In the genomic region with DNA sequence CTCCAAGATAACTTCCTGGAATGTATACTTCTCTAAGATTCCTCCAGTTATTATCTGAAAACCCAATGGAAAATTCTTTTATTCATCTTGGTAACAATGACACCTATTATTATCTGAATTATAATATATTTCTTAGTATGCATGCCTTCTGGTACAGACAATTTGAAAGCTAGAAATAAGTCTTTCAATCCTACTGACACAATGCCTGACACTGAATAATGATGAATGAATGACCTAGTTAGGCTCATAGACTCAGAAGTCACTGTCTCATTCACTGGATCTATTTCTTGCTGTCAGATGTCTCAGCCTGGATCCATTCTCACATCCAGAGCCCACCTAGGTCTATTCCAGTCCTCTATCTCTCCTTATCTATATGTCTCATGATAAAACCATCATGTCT, we compare ENCODE assay signal across 5 cellular contexts.
"Had no signal": no experiment of that assay in that cellular context is flagged by ENCODE, and none has a peak within 500 bp of the region (broad histone marks: within the 10 kb centered on the region; RNA-seq: fewer than 3 reads in every experiment).

No MANE protein-coding gene starts in this region.

- ATAC-seq: HepG2, K562 had no signal

- H3K36me3 Mint-ChIP-seq: IgD-negative memory B cell had no signal

- DNase-seq: IMR-90 had no signal

- H3K27me3 Mint-ChIP-seq: IgD-negative memory B cell had no signal

- H3K27ac ChIP-seq: HL-60 had no signal

- H3K4me3 Mint-ChIP-seq: IgD-negative memory B cell had no signal

- H3K4me3 ChIP-seq: K562 had no signal

- H3K27ac Mint-ChIP-seq: IgD-negative memory B cell had no signal

- H3K9me3 Mint-ChIP-seq: IgD-negative memory B cell had no signal

- H3K4me1 Mint-ChIP-seq: IgD-negative memory B cell had no signal
